ENCODE assay signal across 10 cellular contexts in the genomic region with DNA sequence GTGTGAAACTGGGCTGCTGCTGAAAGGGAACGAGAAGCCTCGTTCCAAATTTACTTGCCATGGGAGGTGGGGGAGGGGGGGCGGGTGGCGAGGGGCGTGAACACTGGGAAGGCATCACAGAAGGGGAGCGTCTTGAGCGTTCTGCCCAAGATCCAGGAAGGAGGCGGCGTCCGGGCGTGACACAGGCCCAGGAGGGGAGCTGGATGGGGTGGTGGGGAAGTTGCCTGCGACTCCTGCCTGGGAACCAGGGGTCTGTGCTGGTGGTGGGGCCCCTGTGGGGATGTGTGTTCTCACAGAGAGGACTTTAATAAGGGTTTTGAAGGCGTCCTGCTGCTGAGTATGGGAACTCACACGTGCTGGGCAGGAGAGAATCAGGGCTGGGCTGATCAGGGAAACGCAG.
"Had no signal": no experiment of that assay in that cellular context is flagged by ENCODE, and none has a peak within 500 bp of the region (broad histone marks: within the 10 kb centered on the region; RNA-seq: fewer than 3 reads in every experiment).

No MANE protein-coding gene starts in this region.

- H3K4me1 ChIP-seq: colonic mucosa had no signal

- H3K36me3 ChIP-seq: colonic mucosa, esophagus squamous epithelium had no signal

- H3K9me3 ChIP-seq: colonic mucosa had no signal

- H3K4me3 ChIP-seq: colonic mucosa, esophagus squamous epithelium had no signal

- H3K36me3 Mint-ChIP-seq: mesothelial cell of epicardium, natural killer cell had no signal

- H3K27ac ChIP-seq: colonic mucosa, esophagus squamous epithelium had no signal

- H3K27ac Mint-ChIP-seq: mesothelial cell of epicardium, natural killer cell had no signal

- H3K9me3 Mint-ChIP-seq: natural killer cell had no signal

- H3K4me1 Mint-ChIP-seq: natural killer cell had no signal

- H3K27me3 ChIP-seq: colonic mucosa had no signal

- ATAC-seq: natural killer cell, sciatic nerve had no signal

- H3K4me3 Mint-ChIP-seq: mesothelial cell of epicardium, natural killer cell had no signal

- DNase-seq: cerebellar nuclear complex; colonic mucosa; dermis blood vessel endothelial cell; esophagus squamous epithelium; foreskin fibroblast; natural killer cell; stimulated activated CD4-positive, alpha-beta T cell treated with anti-CD3 and anti-CD28 coated beads, Interleukin-2, amount 100 ng/mL, for 48 hours; stimulated activated naive CD4-positive, alpha-beta T cell treated with Interleukin-2 at 50 U/mL for 16 hours had no signal
